In genomic region chr2:71604709-71605085, GRCh38 we compare ENCODE assay signal across 13 cellular contexts.
DNase-seq lines count a peak whose midpoint lies in the region; ATAC-seq and TF ChIP-seq lines count a peak whose summit lies in the region.
"Had no signal": no experiment of that assay in that cellular context is flagged by ENCODE, and none has a peak within 500 bp of the region (broad histone marks: within the 10 kb centered on the region; RNA-seq: fewer than 3 reads in every experiment).

No MANE protein-coding gene starts in this region.

- peaks cover 7% of the 10 kb centered on the region; the same call in 1 of the 3 replicates for H3K36me3 Mint-ChIP-seq in GM23338 (ENCODE audit: low read depth)
- H3K36me3 Mint-ChIP-seq in T-helper 17 cell (ENCODE audit: low read depth): peaks cover 3% of the 10 kb centered on the region

- H3K4me1 ChIP-seq in GM23338 (ENCODE audit: insufficient read depth) (0 out of 2 replicates have a peak, but pooled peaks cover 6% of the 10 kb centered on the region), right cardiac atrium (ENCODE audit: control insufficient read depth, insufficient read depth, low read length) (peaks cover 13% of the 10 kb centered on the region), osteoblast (ENCODE audit: insufficient read depth, low read length) (peaks cover 2% of the 10 kb centered on the region)
- H3K4me1 ChIP-seq: BE2C had no signal

- H3K9me3 ChIP-seq in T-helper 17 cell (ENCODE audit: control insufficient read depth, low read length, poor library complexity, severe bottlenecking): no peaks in the 10 kb centered on the region
- no peaks in the 10 kb centered on the region for H3K9me3 ChIP-seq in right cardiac atrium (ENCODE audit: control insufficient read depth, low read length)
- H3K9me3 ChIP-seq in osteoblast (ENCODE audit: low read depth, low read length): no peaks in the 10 kb centered on the region
- H3K9me3 ChIP-seq: BE2C had no signal

- 65% methylated on average over 4 of the region's 4 CpGs for WGBS in right cardiac atrium

- H3K4me1 Mint-ChIP-seq in GM23338 (peaks cover 23% of the 10 kb centered on the region), T-helper 17 cell (peaks cover 20% of the 10 kb centered on the region)

- no peak overlapping the region for H3K27ac ChIP-seq in GM23338 (ENCODE audit: low read depth)
- H3K27ac ChIP-seq in right cardiac atrium (ENCODE audit: low read length): peak overlapping the region; percentile 25
- no peak overlapping the region for H3K27ac ChIP-seq in osteoblast (ENCODE audit: low read depth, low read length)
- H3K27ac ChIP-seq: KMS-11 had no signal

- intact Hi-C loops in right cardiac atrium (cut with DNase I): loop anchor here in 2 of 4 donors (10.0 kb wide), 3 partner anchors 60 to 540 kb away; partner anchors contain the start of gene CYP26B1 (in 1 of the 2)

- H3K9me2 ChIP-seq in GM23338 (ENCODE audit: insufficient read depth): 0 out of 2 replicates have a peak, but pooled peaks cover 5% of the 10 kb centered on the region

- H3K4me2 ChIP-seq in GM23338 (no peak overlapping the region), osteoblast (ENCODE audit: insufficient read depth, low read length) (no peak overlapping the region)
- H3K4me2 ChIP-seq: KMS-11 had no signal

- no peaks in the 10 kb centered on the region for H3K79me2 ChIP-seq in GM23338 (replicated peaks; ENCODE audit: insufficient read depth)
- no peaks in the 10 kb centered on the region for H3K79me2 ChIP-seq in osteoblast (ENCODE audit: insufficient read depth, low read length)

- H3K36me3 ChIP-seq in GM23338 (ENCODE audit: insufficient read depth) (no peaks in the 10 kb centered on the region), osteoblast (ENCODE audit: insufficient read depth, low read length) (no peaks in the 10 kb centered on the region)
- H3K36me3 ChIP-seq: BE2C had no signal

- H3F3A ChIP-seq in GM23338 (replicated peaks; ENCODE audit: low read depth): no peaks in the 10 kb centered on the region

- H2AFZ ChIP-seq in GM23338 (no peak overlapping the region), osteoblast (ENCODE audit: low read length) (no peak overlapping the region)

- H3K27ac Mint-ChIP-seq in GM23338 (peak overlapping the region; percentile 38; the same call in 1 of the 2 replicates), T-helper 17 cell (peak overlapping the region; percentile 53)

- H4K20me1 ChIP-seq in GM23338 (replicated peaks; ENCODE audit: insufficient read depth) (no peaks in the 10 kb centered on the region), osteoblast (ENCODE audit: insufficient read depth, low read length) (peaks cover 2% of the 10 kb centered on the region)

- DNase-seq in GM23338 (ENCODE audit: low spot score): no peak
- peak in 2 of 3 donors; percentile 2 to 6 for DNase-seq in T-helper 17 cell
- peak in 1 of 3 donors; percentile 17 for DNase-seq in right cardiac atrium
- peak; percentile 57 for DNase-seq in osteoblast (ENCODE audit: insufficient read length, low spot score, missing footprints)
- DNase-seq in stimulated activated naive CD4-positive, alpha-beta T cell treated with Interleukin-2 at 50 U/mL for 16 hours (lab: John Stamatoyannopoulos, UW): no peak
- DNase-seq: activated T-cell treated with anti-CD3 and anti-CD28 coated beads, Interleukin-2, amount 50 U/mL, for 48 hours; BE2C; DMS 273 treated with DMSO at 0.1 percent for 48 hours; kidney glomerular epithelial cell; NCI-H1105 had no signal

- peaks cover 7% of the 10 kb centered on the region for H3K27me3 Mint-ChIP-seq in GM23338 (ENCODE audit: insufficient read depth, low read depth, poor library complexity)
- peaks cover 75% of the 10 kb centered on the region for H3K27me3 Mint-ChIP-seq in T-helper 17 cell

- no peaks in the 10 kb centered on the region for H3K9me3 Mint-ChIP-seq in GM23338

- no peak overlapping the region for H3K4me3 Mint-ChIP-seq in GM23338
- H3K4me3 Mint-ChIP-seq in T-helper 17 cell: no peak overlapping the region

- TF ChIP-seq CTCF in GM23338 (conservative IDR thresholded peaks at IDR 0.05; ENCODE audit: low read depth in 2 of 2): no peak
- no peak for TF ChIP-seq CTCF in osteoblast (IDR thresholded peaks at IDR 0.05; ENCODE audit: extremely low read depth, low read depth, low read length)

- no peak for ATAC-seq in GM23338
- no peak for ATAC-seq in T-helper 17 cell
- peak in 1 of 2 donors; percentile 19 for ATAC-seq in right cardiac atrium
- ATAC-seq in GM18870 (IDR thresholded peaks at IDR 0.05; ENCODE audit: unreplicated experiment): no peak
- ATAC-seq in GM19463 (IDR thresholded peaks at IDR 0.05; ENCODE audit: unreplicated experiment): no peak

- H3K27me3 ChIP-seq in GM23338 (ENCODE audit: insufficient read depth) (no peaks in the 10 kb centered on the region), right cardiac atrium (ENCODE audit: control insufficient read depth, insufficient read depth) (no peaks in the 10 kb centered on the region), osteoblast (ENCODE audit: insufficient read depth, low read length) (peaks cover 61% of the 10 kb centered on the region)
- H3K27me3 ChIP-seq: BE2C had no signal

- H3K4me3 ChIP-seq in GM23338 (no peak overlapping the region), right cardiac atrium (ENCODE audit: low read length) (no peak overlapping the region), osteoblast (ENCODE audit: insufficient read depth, low read length) (no peak overlapping the region)

TF ChIP-seq in GM23338, 12 proteins besides CTCF, POLR2A, EP300 and RAD21 (continues in another document):
- no peak for TF ChIP-seq REST (IDR thresholded peaks at IDR 0.05; ENCODE audit: unreplicated experiment)

Comparison
In these comparisons a context has a peak if more than half of its experiments do, and no peak if none do; other contexts are left out.
1. DNase-seq: peak in T-helper 17 cell (2 of 3) and osteoblast (single experiment); none in GM23338 (single experiment) and stimulated activated naive CD4-positive, alpha-beta T cell treated with Interleukin-2 at 50 U/mL for 16 hours (single experiment).